Comparison of ENCODE assay signal across 8 cellular contexts in the genomic region with DNA sequence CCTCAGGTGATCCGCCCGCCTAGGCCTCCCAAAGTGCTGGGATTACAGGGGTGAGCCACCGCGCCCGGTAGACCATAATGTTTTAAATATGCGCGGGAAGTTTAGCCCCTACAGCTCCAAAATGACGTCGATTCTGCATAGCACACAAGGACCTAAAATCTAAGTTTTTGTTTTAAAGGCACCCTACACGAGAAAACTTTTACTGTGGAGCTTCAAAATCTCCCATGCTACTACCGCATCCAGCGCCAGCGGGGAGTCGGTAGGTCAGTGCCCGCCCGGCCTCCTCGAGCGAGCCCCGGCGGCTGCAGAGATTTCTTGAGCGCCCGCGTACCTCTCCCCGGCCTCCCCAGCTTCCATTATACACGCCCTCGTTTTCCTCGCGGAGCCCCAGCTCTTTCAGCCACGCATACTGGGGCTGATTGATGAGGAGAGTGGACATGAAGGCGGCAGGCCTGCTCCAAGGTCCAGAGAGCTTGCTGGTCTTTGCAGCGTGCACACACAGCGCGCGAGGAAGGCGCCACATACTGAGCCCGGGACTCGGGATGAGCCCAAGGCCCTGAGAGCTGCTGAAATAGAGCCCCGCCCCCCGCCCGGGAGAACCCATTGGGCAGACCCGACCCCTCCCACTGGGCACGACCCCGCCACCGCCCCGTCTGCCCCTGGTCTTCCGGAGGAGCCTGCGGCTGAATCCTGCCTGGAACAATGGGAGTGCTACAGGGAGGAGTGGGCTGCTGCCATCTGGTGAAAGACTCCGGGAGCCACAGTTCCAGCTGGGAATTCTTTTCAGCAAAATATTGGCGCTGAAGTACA. TPM values are rescaled to one million over a fixed set of nuclear protein-coding genes. Genes with fewer than 3 reads are reported as not detected.
DNase-seq lines count a peak whose midpoint lies in the region; ATAC-seq, FAIRE-seq and TF ChIP-seq lines count a peak whose summit lies in the region.

A gene (minus strand): TSS at position 544 of the 810 bp plus-strand sequence. CDS start 21 bp downstream, at position 523.

- H3K79me2 ChIP-seq in parathyroid adenoma, result no peaks in the 10 kb centered on the region

- peak within 1 kb of the TSS; percentile 100 for H2AFZ ChIP-seq in parathyroid adenoma

- H3K27me3 ChIP-seq in ascending aorta (no peaks in the 10 kb centered on the region), left ventricle myocardium inferior (ENCODE audit: low read depth) (no peaks in the 10 kb centered on the region), parathyroid adenoma (ENCODE audit: control insufficient read depth, insufficient read depth, low read length) (no peaks in the 10 kb centered on the region), vagina (no peaks in the 10 kb centered on the region)

- peaks cover 4 to 21% of the 10 kb centered on the region in 2 donors for H3K36me3 ChIP-seq in ascending aorta
- peaks cover 23% of the 10 kb centered on the region for H3K36me3 ChIP-seq in left ventricle myocardium inferior
- H3K36me3 ChIP-seq in parathyroid adenoma (ENCODE audit: control insufficient read depth, insufficient read depth, low read length), result no peaks in the 10 kb centered on the region
- H3K36me3 ChIP-seq in vagina, result peaks cover 0 to 15% of the 10 kb centered on the region in 2 donors

- intact Hi-C loops in ascending aorta (cut with DNase I), result loop anchor here (5.0 kb wide), 1 partner anchor 182 kb away; a partner anchor contains a TSS
- intact Hi-C loops in left ventricle myocardium inferior (cut with micrococcal nuclease), result loop anchor here (5.0 kb wide), 1 partner anchor 258 kb away; no protein-coding TSS in a partner anchor
- intact Hi-C loops in vagina (cut with DNase I), result loop anchor here (5.0 kb wide), 2 partner anchors 182 to 258 kb away; a partner anchor contains a TSS

- peak within 1 kb of the TSS; percentile 44 for H3K9ac ChIP-seq in parathyroid adenoma

- FAIRE-seq in D721Med (lab: Jason Lieb, UNC) (no peak), HTR-8/SVneo (lab: Jason Lieb, UNC) (peak; percentile 36)

- H3K4me3 ChIP-seq in ascending aorta (peak within 1 kb of the TSS; percentile 67 to 88), left ventricle myocardium inferior (peak within 1 kb of the TSS; percentile 74), parathyroid adenoma (ENCODE audit: low read depth, low read length) (peak within 1 kb of the TSS; percentile 69), vagina (peak within 1 kb of the TSS; percentile 60 to 74)

- peak in 1 of 2 donors; percentile 6 for TF ChIP-seq POLR2A in vagina (IDR thresholded peaks at IDR 0.05)

- TF ChIP-seq CTCF in D721Med (IDR thresholded peaks at IDR 0.05; ENCODE audit: insufficient read depth, missing control alignments), result peak; percentile 67
- TF ChIP-seq CTCF in ascending aorta (IDR thresholded peaks at IDR 0.05), result peak in 2 of 3 experiments; percentile 41 to 50
- peak; percentile 63 for TF ChIP-seq CTCF in left ventricle myocardium inferior (IDR thresholded peaks at IDR 0.05; ENCODE audit: borderline replicate concordance)
- TF ChIP-seq CTCF in parathyroid adenoma (IDR thresholded peaks at IDR 0.05), result peak; percentile 26
- peak in 1 of 3 experiments; percentile 38 for TF ChIP-seq CTCF in vagina (IDR thresholded peaks at IDR 0.05)

- peak within 1 kb of the TSS; percentile 94 for H3K4me2 ChIP-seq in parathyroid adenoma (ENCODE audit: low read length)

- DNase-seq in D721Med (ENCODE audit: insufficient read length, low spot score) (peak; percentile 87), HTR-8/SVneo (ENCODE audit: insufficient read length, low spot score) (peak; percentile 97), SK-MEL-5 (ENCODE audit: low read depth, low spot score) (peak; percentile 96), ascending aorta (ENCODE audit: low spot score in 2 of 2) (peak; percentile 48 to 93), left ventricle myocardium inferior (peak; percentile 89), vagina (ENCODE audit: extremely low spot score in 2 of 2) (peak in 1 of 2 donors; percentile 89)

- ATAC-seq in GM21447 (IDR thresholded peaks at IDR 0.05; ENCODE audit: unreplicated experiment), result peak; percentile 74

- no peaks in the 10 kb centered on the region for H3K9me3 ChIP-seq in ascending aorta
- no peaks in the 10 kb centered on the region for H3K9me3 ChIP-seq in left ventricle myocardium inferior (replicated peaks)
- H3K9me3 ChIP-seq in parathyroid adenoma (ENCODE audit: control insufficient read depth, low read length), result no peaks in the 10 kb centered on the region
- no peaks in the 10 kb centered on the region for H3K9me3 ChIP-seq in vagina

- H3K4me1 ChIP-seq in ascending aorta, result peaks cover 4% of the 10 kb centered on the region in 2 donors
- H3K4me1 ChIP-seq in left ventricle myocardium inferior, result peaks cover 19% of the 10 kb centered on the region
- H3K4me1 ChIP-seq in parathyroid adenoma, result peaks cover 2% of the 10 kb centered on the region
- peaks cover 32% of the 10 kb centered on the region for H3K4me1 ChIP-seq in vagina

- in situ Hi-C loops in SK-MEL-5 (cut with HindIII; ENCODE audit: low pct_unique_long_range_greater_than_20kb, low sequenced_read_pairs), result no loop called here

- H3K27ac ChIP-seq in ascending aorta (peak within 1 kb of the TSS; percentile 53 to 82), left ventricle myocardium inferior (replicated peaks) (peak within 1 kb of the TSS; percentile 89), parathyroid adenoma (peak within 1 kb of the TSS; percentile 66), vagina (peak within 1 kb of the TSS; percentile 85)

RNA-seq across cellular contexts. Expression of the gene that starts here (rescaled TPM):
- total RNA-seq in SK-MEL-5 (2014; rRNA removed; shearing (Covaris generic)), result 34.7 and 34.9 TPM in 2 replicates
- 53.7 and 55.6 TPM in 2 replicates for polyA plus RNA-seq in SK-MEL-5 (2015; cell fraction: cytosol; rRNA removed)
- 31.1 and 31.4 TPM in 2 replicates for polyA plus RNA-seq in SK-MEL-5 (2015; cell fraction: nucleus; rRNA removed)
- total RNA-seq in ascending aorta, result 1.4 TPM
- 30.5 TPM for total RNA-seq in left ventricle myocardium inferior
- 63.6 TPM for total RNA-seq in vagina

Comparison
In these comparisons a context has a peak if more than half of its experiments do, and no peak if none do; other contexts are left out.
1. RNA of the gene that starts here (total RNA-seq): 63.6 TPM in vagina (single experiment), 34.7 to 34.9 TPM in SK-MEL-5 and 30.5 TPM in left ventricle myocardium inferior (single experiment); 1.4 TPM in ascending aorta (single experiment); every median in the first group is over 10 times any median in the second.
2. Peak in every context shown above with its lines, with median percentiles within 50 percentile points of each other: H3K27ac ChIP-seq and H3K4me3 ChIP-seq.